In the genomic region with DNA sequence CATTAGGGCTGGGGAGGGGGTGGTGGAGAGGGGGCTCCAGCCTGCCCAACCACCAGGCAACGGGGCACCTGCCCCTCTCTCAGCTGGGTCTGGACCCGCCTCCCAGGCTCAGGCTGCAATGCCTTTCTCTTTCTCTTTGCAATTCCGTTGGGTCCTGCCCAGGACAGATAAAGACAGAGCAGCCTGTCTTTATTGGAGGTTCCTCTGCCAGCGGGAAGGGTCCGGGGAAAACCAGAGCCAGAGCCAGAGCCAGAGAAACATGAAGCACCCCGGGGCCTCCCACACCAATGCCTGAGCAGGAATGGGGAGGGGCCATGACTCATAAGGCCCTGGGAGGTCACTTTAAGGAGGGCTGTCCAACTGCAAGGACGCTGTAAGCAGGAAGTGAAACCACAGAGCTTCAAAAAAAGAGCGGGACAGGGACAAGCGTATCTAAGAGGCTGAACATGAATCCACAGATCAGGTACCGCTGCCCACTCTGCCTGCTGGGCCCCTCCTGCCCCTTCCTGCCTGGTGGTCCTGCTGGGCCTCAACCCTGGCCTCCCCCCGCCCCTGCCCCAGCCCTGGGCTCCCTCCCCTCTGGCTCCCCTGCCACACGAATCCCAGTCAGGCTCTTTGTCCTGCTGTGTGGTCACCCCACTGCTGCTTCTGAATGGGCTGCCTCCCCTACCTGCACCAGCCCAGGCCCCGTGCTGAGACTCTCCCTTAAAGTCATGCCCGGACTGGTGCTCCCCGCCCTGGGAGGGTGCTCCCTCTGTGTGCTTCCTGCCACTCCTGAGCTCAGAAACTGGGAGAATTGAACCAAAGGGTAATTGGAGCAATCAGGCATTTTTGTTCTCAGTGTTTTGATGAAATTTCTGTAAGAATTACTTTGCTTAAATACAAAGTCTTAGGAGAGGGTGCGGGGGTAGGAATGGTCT, we compare ENCODE assay signal across 8 cellular contexts.
DNase-seq lines count a peak whose midpoint lies in the region; ATAC-seq and FAIRE-seq lines count a peak whose summit lies in the region.

A gene (plus strand): TSS at position 340 of the 920 bp plus-strand sequence. CDS start 107 bp downstream, at position 447.

- H3K27me3 ChIP-seq in subcutaneous abdominal adipose tissue (ENCODE audit: control insufficient read depth in 5 of 5, insufficient read depth in 4 of 5, low read length in 5 of 5), result no peaks in the 10 kb centered on the region

- no peak within 1 kb of the TSS for H3K27ac ChIP-seq in subcutaneous abdominal adipose tissue (ENCODE audit: low read depth, low read length)

- H3K9ac ChIP-seq in subcutaneous abdominal adipose tissue (ENCODE audit: low read length in 5 of 5), result peak within 1 kb of the TSS in 2 of 5 donors; percentile 23 to 52

- peaks cover 0 to 17% (median 14%) of the 10 kb centered on the region in 5 donors for H3K4me1 ChIP-seq in subcutaneous abdominal adipose tissue (ENCODE audit: control insufficient read depth in 5 of 5, insufficient read depth in 5 of 5, low read length in 5 of 5)

- peak; percentile 38 for ATAC-seq in HG03097 (IDR thresholded peaks at IDR 0.05; ENCODE audit: low FRiP score, unreplicated experiment)

- H3K4me3 ChIP-seq in subcutaneous abdominal adipose tissue (ENCODE audit: low read depth in 1 of 5, low read length in 5 of 5), result peak within 1 kb of the TSS; percentile 50 to 79 (median 69)

- H3K9me3 ChIP-seq in subcutaneous abdominal adipose tissue (ENCODE audit: control insufficient read depth in 5 of 5, low read length in 5 of 5), result no peaks in the 10 kb centered on the region

- peak; percentile 92 for FAIRE-seq in RCC 7860 (lab: Jason Lieb, UNC)

- H3K36me3 ChIP-seq in subcutaneous abdominal adipose tissue (ENCODE audit: control insufficient read depth in 5 of 5, insufficient read depth in 5 of 5, low read length in 5 of 5), result no peaks in the 10 kb centered on the region

- DNase-seq in NCI-H2107 treated with DMSO at 0.1 percent for 48 hours (lab: John Stamatoyannopoulos, UW; ENCODE audit: unreplicated experiment) (peak; percentile 60), NCI-H2107 (lab: John Stamatoyannopoulos, UW) (no peak), RCC 7860 (ENCODE audit: low spot score) (peak; percentile 92), foreskin melanocyte (peak; percentile 86), non-pigmented ciliary epithelial cell (ENCODE audit: low read depth) (peak; percentile 76)
- peak; percentile 8 to 49 for DNase-seq in activated T-helper 1 cell treated with anti-CD3 and anti-CD28 coated beads, Interleukin-2, amount 50 U/mL, for 16 hours (ENCODE audit: low read depth in 1 of 2, low spot score in 1 of 2)
